ENCODE assay signal across 19 cellular contexts in the genomic region with DNA sequence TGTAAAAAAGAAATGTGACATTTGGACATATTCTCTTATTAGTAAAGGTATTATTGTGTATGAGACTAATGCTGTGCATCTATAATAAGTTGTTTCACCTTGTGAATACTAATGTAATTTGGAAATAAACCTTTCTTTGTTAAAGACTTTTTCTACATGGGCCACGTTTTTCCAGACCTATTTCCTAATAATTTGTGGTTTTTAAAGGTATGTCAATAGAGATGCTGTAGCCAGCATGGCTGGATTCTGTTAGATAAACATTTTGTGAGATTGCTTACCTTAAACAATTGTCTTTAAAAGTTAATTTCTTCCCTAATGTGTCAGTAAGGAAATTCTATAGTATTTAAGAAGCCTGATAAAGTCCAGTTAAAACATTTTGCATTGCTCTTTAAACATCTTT. TPM values are rescaled to one million over a fixed set of nuclear protein-coding genes. Genes with fewer than 3 reads are reported as not detected.
DNase-seq lines count a peak whose midpoint lies in the region; TF ChIP-seq lines count a peak whose summit lies in the region.
"Had no signal": no experiment of that assay in that cellular context is flagged by ENCODE, and none has a peak within 500 bp of the region (broad histone marks: within the 10 kb centered on the region; RNA-seq: fewer than 3 reads in every experiment).

No MANE protein-coding gene starts in this region.

- no peak overlapping the region for H3K9ac ChIP-seq in fibroblast of lung (ENCODE audit: insufficient read depth, low read length)
- H3K9ac ChIP-seq: BLaER1 had no signal

- no peak overlapping the region for H3K27ac ChIP-seq in breast epithelium
- H3K27ac ChIP-seq in fibroblast of lung (ENCODE audit: insufficient read depth, low read length) = no peak overlapping the region
- H3K27ac ChIP-seq: 22Rv1, BLaER1, Peyer's patch had no signal

- no peak overlapping the region for H3K4me3 Mint-ChIP-seq in MCF 10A (ENCODE audit: unreplicated experiment)
- no peak overlapping the region for H3K4me3 Mint-ChIP-seq in mesothelial cell of epicardium
- H3K4me3 Mint-ChIP-seq: CD8-positive, alpha-beta memory T cell had no signal

- H3K9me3 ChIP-seq in breast epithelium = no peaks in the 10 kb centered on the region
- no peaks in the 10 kb centered on the region for H3K9me3 ChIP-seq in fibroblast of lung (ENCODE audit: control insufficient read depth, insufficient read depth, low read depth, low read length)
- H3K9me3 ChIP-seq: BLaER1, MG63, Peyer's patch had no signal

- H3K4me1 Mint-ChIP-seq in MCF 10A (ENCODE audit: insufficient read depth, unreplicated experiment) = peaks cover 12% of the 10 kb centered on the region
- H3K4me1 Mint-ChIP-seq in mesothelial cell of epicardium = peaks cover 38% of the 10 kb centered on the region

- no peak for DNase-seq in MCF 10A (ENCODE audit: unreplicated experiment)
- no peak for DNase-seq in breast epithelium (ENCODE audit: low spot score in 2 of 2)
- DNase-seq in amniotic epithelial cell (ENCODE audit: low read depth) = peak; percentile 54
- DNase-seq in fibroblast of lung (ENCODE audit: low read depth in 2 of 2) = peak; percentile 30 to 42
- DNase-seq in mesothelial cell of epicardium (ENCODE audit: low spot score in 2 of 2, unreplicated experiment in 2 of 2) = no peak
- no peak for DNase-seq in activated CD4-positive, alpha-beta T cell treated with anti-CD3 and anti-CD28 coated beads for 48 hours
- DNase-seq in SKM-1 treated with dmso at 0.1 percent for 144 hours (lab: John Stamatoyannopoulos, UW; ENCODE audit: unreplicated experiment) = no peak
- DNase-seq in NK-92 (lab: John Stamatoyannopoulos, UW; ENCODE audit: unreplicated experiment) = no peak
- DNase-seq: CD8-positive, alpha-beta memory T cell; DMS79; KBM-7; MG63; NCI-H1092; NCI-H146; NCI-H226; NCI-H524 treated with DMSO at 0.1 percent for 48 hours; Peyer's patch had no signal

- CTCF ChIA-PET in MCF 10A (lab: Yijun Ruan, JAX) = no interaction called here

- H4K20me1 ChIP-seq in fibroblast of lung (ENCODE audit: control insufficient read depth, extremely low read depth, insufficient read depth, low read length) = no peaks in the 10 kb centered on the region

- no peak for TF ChIP-seq CTCF in MCF 10A (IDR thresholded peaks at IDR 0.05; ENCODE audit: unreplicated experiment)
- no peak for TF ChIP-seq CTCF in breast epithelium (IDR thresholded peaks at IDR 0.05)
- TF ChIP-seq CTCF in fibroblast of lung (conservative IDR thresholded peaks at IDR 0.05 in 1 of 2, IDR thresholded peaks at IDR 0.05 in 1 of 2; ENCODE audit: low read depth in 1 of 2, low read length in 2 of 2) = no peak
- no peak for TF ChIP-seq CTCF in mesothelial cell of epicardium (IDR thresholded peaks at IDR 0.05; ENCODE audit: unreplicated experiment)

- H3K36me3 Mint-ChIP-seq in MCF 10A (ENCODE audit: insufficient read depth, unreplicated experiment) (no peaks in the 10 kb centered on the region), mesothelial cell of epicardium (peaks cover 17% of the 10 kb centered on the region)

- intact Hi-C loops in MCF 10A (cut with micrococcal nuclease) (loop anchor here (10.0 kb wide), 2 partner anchors 112 to 222 kb away; a partner anchor contains a TSS), breast epithelium (cut with DNase I; ENCODE audit: low total_unique reads) (no loop called here)

- no peaks in the 10 kb centered on the region for H3K36me3 ChIP-seq in breast epithelium
- H3K36me3 ChIP-seq in fibroblast of lung (ENCODE audit: control insufficient read depth, insufficient read depth, low read length) = no peaks in the 10 kb centered on the region
- H3K36me3 ChIP-seq: MG63, Peyer's patch had no signal

- no TSS peak for BruUV-seq in MCF 10A (replicated peaks; lab: Mats Ljungman, UMichigan)

- H3K4me3 ChIP-seq in breast epithelium (no peak overlapping the region), fibroblast of lung (replicated peaks in 1 of 4; ENCODE audit: control extremely low read depth in 1 of 4, insufficient read depth in 1 of 4, low read depth in 3 of 4, low read length in 4 of 4) (no peak overlapping the region)
- H3K4me3 ChIP-seq: BLaER1, MG63, Peyer's patch had no signal

- H3K27me3 Mint-ChIP-seq in MCF 10A (ENCODE audit: insufficient read depth, unreplicated experiment) (no peaks in the 10 kb centered on the region), mesothelial cell of epicardium (ENCODE audit: low read depth) (no peaks in the 10 kb centered on the region)
- H3K27me3 Mint-ChIP-seq: CD8-positive, alpha-beta memory T cell had no signal

- H3K27ac Mint-ChIP-seq in MCF 10A (ENCODE audit: low read depth, unreplicated experiment) (peak overlapping the region; percentile 4), mesothelial cell of epicardium (peak overlapping the region; percentile 35)

- POLR2A ChIA-PET in MCF 10A (lab: Yijun Ruan, JAX) = no interaction called here

- H3K9me3 Mint-ChIP-seq in MCF 10A (ENCODE audit: unreplicated experiment) (no peaks in the 10 kb centered on the region), mesothelial cell of epicardium (peaks cover 3% of the 10 kb centered on the region)
- H3K9me3 Mint-ChIP-seq: CD8-positive, alpha-beta memory T cell had no signal

- H3K4me1 ChIP-seq in breast epithelium (no peaks in the 10 kb centered on the region), fibroblast of lung (ENCODE audit: control insufficient read depth, extremely low read depth, insufficient read depth, low read length) (peaks cover 4% of the 10 kb centered on the region)

- H3K27me3 ChIP-seq in breast epithelium (no peaks in the 10 kb centered on the region), fibroblast of lung (ENCODE audit: control insufficient read depth, insufficient read depth, low read length) (no peaks in the 10 kb centered on the region)
- H3K27me3 ChIP-seq: BLaER1, MG63, Peyer's patch had no signal

- TF ChIP-seq POLR2A in breast epithelium (IDR thresholded peaks at IDR 0.05) = no peak

- no peak overlapping the region for H2AFZ ChIP-seq in fibroblast of lung (ENCODE audit: low read length)

- no peak overlapping the region for H3K4me2 ChIP-seq in fibroblast of lung (ENCODE audit: extremely low read depth, insufficient read depth, low read length)
- H3K4me2 ChIP-seq: BLaER1 had no signal

- H3K79me2 ChIP-seq in fibroblast of lung (ENCODE audit: control insufficient read depth, insufficient read depth, low read length) = peaks cover 9% of the 10 kb centered on the region

RNA-seq across cellular contexts. Expression of gene KAT6B, which starts 56.0 kb away (rescaled TPM):
- total RNA-seq in MCF 10A (2022) (16.4 and 18.3 TPM in 2 replicates), breast epithelium (10 to 100 TPM; 46.2 to 90.3 (median 55.7) TPM), fibroblast of lung (24.4 and 37.8 TPM in 2 replicates), mesothelial cell of epicardium (147 to 155 TPM (median 148 TPM) in 3 replicates)
- 3.9 and 4.1 TPM in 2 replicates for polyA plus RNA-seq in fibroblast of lung
- polyA plus RNA-seq in fibroblast of lung (2012) = 8.8 and 10.6 TPM in 2 replicates
- polyA minus RNA-seq in fibroblast of lung (ENCODE audit: low replicate concordance) = 15.7 and 35.3 TPM in 2 replicates

Comparison
In these comparisons a context has a peak if more than half of its experiments do, and no peak if none do; other contexts are left out.
1. DNase-seq: peak in amniotic epithelial cell (single experiment) and fibroblast of lung (2 of 2); none in MCF 10A (single experiment), breast epithelium (0 of 2), mesothelial cell of epicardium (0 of 2), activated CD4-positive, alpha-beta T cell treated with anti-CD3 and anti-CD28 coated beads for 48 hours (single experiment), SKM-1 treated with dmso at 0.1 percent for 144 hours (single experiment) and NK-92 (single experiment).